In the genomic region with DNA sequence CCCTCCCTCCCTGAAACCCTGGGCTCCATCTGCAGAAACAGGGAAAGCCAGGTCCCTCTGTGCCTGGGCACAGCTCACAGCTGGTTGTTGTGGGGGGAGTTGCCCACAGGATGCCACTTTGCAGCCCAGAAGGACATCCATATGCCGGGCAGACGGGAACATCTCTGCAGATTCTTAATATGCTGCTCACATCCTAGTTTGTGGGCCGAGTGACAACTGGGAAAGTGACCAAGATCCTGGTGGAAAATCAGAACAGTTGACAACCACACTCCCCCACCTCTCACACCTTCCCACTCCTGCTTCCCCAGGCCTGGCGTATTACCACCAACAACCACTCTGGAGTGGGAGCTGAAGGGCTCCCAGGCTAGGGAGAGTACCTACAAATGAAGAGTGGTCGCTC, we compare ENCODE assay signal across 1 cellular context.
TF ChIP-seq lines count a peak whose summit lies in the region.

No MANE protein-coding gene starts in this region.

TF ChIP-seq in HEK293, 187 proteins besides CTCF, POLR2A, EP300 and RAD21 (continued from another document):
- TF ChIP-seq ZNF621 (tag by site-specific recombination; IDR thresholded peaks at IDR 0.05) (no peak), ZNF530 (tag by site-specific recombination; IDR thresholded peaks at IDR 0.05; ENCODE audit: low read depth) (no peak), ZNF324 (tag by site-specific recombination; IDR thresholded peaks at IDR 0.05) (no peak), ZNF394 (tag by site-specific recombination; IDR thresholded peaks at IDR 0.05; ENCODE audit: borderline replicate concordance) (no peak)
- TF ChIP-seq, protein P1, sequence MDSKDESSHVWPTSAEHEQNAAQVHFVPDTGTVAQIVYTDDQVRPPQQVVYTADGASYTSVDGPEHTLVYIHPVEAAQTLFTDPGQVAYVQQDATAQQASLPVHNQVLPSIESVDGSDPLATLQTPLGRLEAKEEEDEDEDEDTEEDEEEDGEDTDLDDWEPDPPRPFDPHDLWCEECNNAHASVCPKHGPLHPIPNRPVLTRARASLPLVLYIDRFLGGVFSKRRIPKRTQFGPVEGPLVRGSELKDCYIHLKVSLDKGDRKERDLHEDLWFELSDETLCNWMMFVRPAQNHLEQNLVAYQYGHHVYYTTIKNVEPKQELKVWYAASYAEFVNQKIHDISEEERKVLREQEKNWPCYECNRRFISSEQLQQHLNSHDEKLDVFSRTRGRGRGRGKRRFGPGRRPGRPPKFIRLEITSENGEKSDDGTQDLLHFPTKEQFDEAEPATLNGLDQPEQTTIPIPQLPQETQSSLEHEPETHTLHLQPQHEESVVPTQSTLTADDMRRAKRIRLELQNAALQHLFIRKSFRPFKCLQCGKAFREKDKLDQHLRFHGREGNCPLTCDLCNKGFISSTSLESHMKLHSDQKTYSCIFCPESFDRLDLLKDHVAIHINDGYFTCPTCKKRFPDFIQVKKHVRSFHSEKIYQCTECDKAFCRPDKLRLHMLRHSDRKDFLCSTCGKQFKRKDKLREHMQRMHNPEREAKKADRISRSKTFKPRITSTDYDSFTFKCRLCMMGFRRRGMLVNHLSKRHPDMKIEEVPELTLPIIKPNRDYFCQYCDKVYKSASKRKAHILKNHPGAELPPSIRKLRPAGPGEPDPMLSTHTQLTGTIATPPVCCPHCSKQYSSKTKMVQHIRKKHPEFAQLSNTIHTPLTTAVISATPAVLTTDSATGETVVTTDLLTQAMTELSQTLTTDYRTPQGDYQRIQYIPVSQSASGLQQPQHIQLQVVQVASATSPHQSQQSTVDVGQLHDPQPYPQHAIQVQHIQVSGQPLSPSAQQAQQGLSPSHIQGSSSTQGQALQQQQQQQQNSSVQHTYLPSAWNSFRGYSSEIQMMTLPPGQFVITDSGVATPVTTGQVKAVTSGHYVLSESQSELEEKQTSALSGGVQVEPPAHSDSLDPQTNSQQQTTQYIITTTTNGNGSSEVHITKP (tag by site-specific recombination; IDR thresholded peaks at IDR 0.05), result peak; percentile 59; the same call in 1 of the 2 replicates
TF ChIP-seq in HEK293: peak in this region for 1.
